ENCODE assay signal across 8 cellular contexts in the genomic region with DNA sequence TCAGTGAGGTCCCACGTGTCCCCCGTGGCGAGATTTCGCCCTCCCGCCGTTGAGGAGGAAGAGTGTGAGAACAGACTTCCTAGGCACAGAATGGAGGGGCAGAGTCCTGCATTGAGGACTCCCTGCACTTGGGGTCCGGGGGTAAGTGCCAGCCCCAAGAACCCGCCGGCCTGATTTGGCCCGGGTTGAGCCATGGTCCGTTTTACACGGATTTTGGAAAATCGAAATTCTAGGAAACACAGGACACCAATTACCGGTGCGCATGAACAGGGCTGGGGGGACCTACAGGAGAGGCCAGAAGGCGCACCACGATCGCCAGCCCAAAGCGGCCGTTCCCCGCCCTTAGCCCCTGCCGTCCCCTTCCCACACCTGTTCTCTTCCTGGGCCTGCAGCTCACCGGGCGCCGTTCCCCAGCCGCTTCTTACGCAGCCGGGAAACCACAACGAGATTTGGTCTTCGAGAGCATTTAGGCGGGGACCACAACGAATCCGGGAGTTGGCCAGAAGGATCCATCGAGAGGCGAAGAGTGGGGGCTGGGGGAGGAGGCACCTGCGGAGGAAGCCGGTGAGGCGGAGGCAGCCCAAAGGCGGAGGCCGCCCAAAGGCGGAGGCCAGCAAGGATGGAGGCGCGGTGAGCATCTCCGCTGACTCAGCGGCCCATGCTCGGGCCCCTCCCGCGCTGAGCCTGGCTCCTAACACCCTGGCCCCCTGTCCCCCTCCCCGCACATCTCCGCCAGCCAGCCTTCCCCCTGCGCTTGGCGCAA. TPM values are rescaled to one million over a fixed set of nuclear protein-coding genes. Genes with fewer than 3 reads are reported as not detected.
DNase-seq lines count a peak whose midpoint lies in the region; ATAC-seq and FAIRE-seq lines count a peak whose summit lies in the region.

No MANE protein-coding gene starts in this region.

- FAIRE-seq in GM19239 (lab: Jason Lieb, UNC), result no peak

- peak overlapping the region; percentile 50 to 59 for H3K4me3 Mint-ChIP-seq in effector memory CD8-positive, alpha-beta T cell

- peaks cover 12% of the 10 kb centered on the region for H3K36me3 Mint-ChIP-seq in effector memory CD8-positive, alpha-beta T cell (ENCODE audit: insufficient read depth)

- H3K4me1 Mint-ChIP-seq in effector memory CD8-positive, alpha-beta T cell (ENCODE audit: low read depth in 2 of 2), result peaks cover 9 to 24% of the 10 kb centered on the region in 2 donors

- peaks cover 66% of the 10 kb centered on the region for H3K27me3 ChIP-seq in NT2/D1 (ENCODE audit: insufficient read depth, insufficient read length)

- DNase-seq in NCI-H510A treated with DMSO at 0.1 percent for 48 hours (lab: John Stamatoyannopoulos, UW) (peak; percentile 18), NCI-H510A (lab: John Stamatoyannopoulos, UW) (no peak), NT2/D1 (ENCODE audit: low read depth, low spot score) (no peak), Kasumi-1 (lab: John Stamatoyannopoulos, UW) (no peak), sciatic nerve (ENCODE audit: low spot score) (no peak), GM19239 (ENCODE audit: insufficient read length, low spot score) (no peak)
- no peak for DNase-seq in effector memory CD8-positive, alpha-beta T cell
- DNase-seq in stimulated activated CD4-positive, alpha-beta T cell treated with anti-CD3 and anti-CD28 coated beads, Interleukin-4, amount 100 ng/mL, for 24 hours, result peak; percentile 23

- H3K9me3 ChIP-seq in NT2/D1 (ENCODE audit: insufficient read depth, low read length), result no peaks in the 10 kb centered on the region

- peak; percentile 15 for ATAC-seq in effector memory CD8-positive, alpha-beta T cell (replicated peaks)
- no peak for ATAC-seq in sciatic nerve

- no peak overlapping the region for H3K27ac Mint-ChIP-seq in effector memory CD8-positive, alpha-beta T cell

- intact Hi-C loops in sciatic nerve (cut with DNase I), result no loop called here

- peak overlapping the region; percentile 39 for H3K4me3 ChIP-seq in NT2/D1 (ENCODE audit: insufficient read length, low read depth)

- H3K4me1 ChIP-seq in NT2/D1 (ENCODE audit: insufficient read depth, insufficient read length), result no peaks in the 10 kb centered on the region

- peak overlapping the region; percentile 59 for H3K9ac ChIP-seq in NT2/D1 (ENCODE audit: insufficient read length, low read depth)

- peaks cover 41 to 73% of the 10 kb centered on the region in 2 donors for H3K27me3 Mint-ChIP-seq in effector memory CD8-positive, alpha-beta T cell

- H3K9me3 Mint-ChIP-seq in effector memory CD8-positive, alpha-beta T cell, result no peaks in the 10 kb centered on the region

- H3K36me3 ChIP-seq in NT2/D1 (ENCODE audit: insufficient read depth, insufficient read length, low read length), result no peaks in the 10 kb centered on the region

RNA-seq across cellular contexts. Expression of gene TLX2, which starts 0.5 kb away (rescaled TPM):
- total RNA-seq in sciatic nerve, result not detected

RNA-seq across cellular contexts. Expression of gene PCGF1, which starts 6.3 kb away (rescaled TPM):
- total RNA-seq in sciatic nerve, result 13.7 TPM

RNA-seq across cellular contexts. Expression of gene DQX1, which starts 12.2 kb away (rescaled TPM):
- total RNA-seq in sciatic nerve, result not detected

RNA-seq across cellular contexts. Expression of gene LBX2, which starts 14.4 kb away (rescaled TPM):
- total RNA-seq in sciatic nerve, result 0.53 TPM

RNA-seq across cellular contexts. Expression of gene AUP1, which starts 15.7 kb away (rescaled TPM):
- total RNA-seq in sciatic nerve, result 75.3 TPM

Comparison
In these comparisons a context has a peak if more than half of its experiments do, and no peak if none do; other contexts are left out.
1. DNase-seq: peak in NCI-H510A treated with DMSO at 0.1 percent for 48 hours (single experiment) and stimulated activated CD4-positive, alpha-beta T cell treated with anti-CD3 and anti-CD28 coated beads, Interleukin-4, amount 100 ng/mL, for 24 hours (single experiment); none in NCI-H510A (single experiment), NT2/D1 (single experiment), effector memory CD8-positive, alpha-beta T cell (0 of 3), Kasumi-1 (0 of 2), sciatic nerve (single experiment) and GM19239 (single experiment).